ENCODE assay signal across 33 cellular contexts in the genomic region with DNA sequence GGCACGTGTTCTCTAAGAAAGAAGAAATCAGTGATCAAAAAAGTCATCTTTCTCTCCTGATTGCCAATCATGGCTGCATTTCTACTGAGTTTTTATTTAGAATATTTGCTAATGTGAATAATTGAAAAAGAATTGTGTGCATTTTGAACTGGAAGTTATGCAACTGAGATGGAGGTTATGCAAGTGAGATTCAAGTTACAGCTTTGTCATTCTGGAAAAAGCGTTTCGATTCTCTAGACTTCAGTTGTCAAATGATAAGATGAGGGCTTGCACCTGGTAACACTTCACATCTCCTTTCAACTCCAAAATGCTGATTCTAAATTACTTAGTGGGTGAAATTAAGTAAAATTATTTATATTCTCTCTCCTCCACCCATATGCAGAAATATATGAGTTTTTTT. TPM values are rescaled to one million over a fixed set of nuclear protein-coding genes. Genes with fewer than 3 reads are reported as not detected.
DNase-seq lines count a peak whose midpoint lies in the region; ATAC-seq and TF ChIP-seq lines count a peak whose summit lies in the region.
"Had no signal": no experiment of that assay in that cellular context is flagged by ENCODE, and none has a peak within 500 bp of the region (broad histone marks: within the 10 kb centered on the region; RNA-seq: fewer than 3 reads in every experiment).

No MANE protein-coding gene starts in this region.

- 65 to 72% methylated on average over 3 of the region's 3 CpGs for WGBS in esophagus squamous epithelium, 2 donors
- WGBS in upper lobe of left lung, 2 donors, result 68% methylated on average over 3 of the region's 3 CpGs

- ATAC-seq in Right ventricle myocardium inferior (peak; percentile 42), upper lobe of left lung (ENCODE audit: low FRiP score in 2 of 2) (no peak), GM19455 (IDR thresholded peaks at IDR 0.05; ENCODE audit: unreplicated experiment) (no peak)
- ATAC-seq: activated CD4-positive, CD25-positive, alpha-beta regulatory T cell treated with anti-CD3 and anti-CD28 coated beads, Interleukin-2, amount 50 U/mL, for 24 hours; activated naive CD8-positive, alpha-beta T cell treated with anti-CD3 and anti-CD28 coated beads, Interleukin-2, amount 50 U/mL, for 24 hours; lower lobe of right lung; naive thymus-derived CD8-positive, alpha-beta T cell; stimulated activated naive B cell treated with anti-CD40 and anti-IgM and Interleukin-4, amounts not matched to agents 10 μg/mL and 1 μg/mL and 100 μg/mL, for 72 hours; upper lobe of right lung had no signal

- TF ChIP-seq CTCF in right atrium auricular region (IDR thresholded peaks at IDR 0.05), result no peak
- TF ChIP-seq CTCF in cardiac fibroblast (IDR thresholded peaks at IDR 0.05; ENCODE audit: low read depth, low read length), result no peak
- no peak for TF ChIP-seq CTCF in left ventricle myocardium inferior (IDR thresholded peaks at IDR 0.05; ENCODE audit: borderline replicate concordance)
- TF ChIP-seq CTCF in esophagus squamous epithelium (IDR thresholded peaks at IDR 0.05), result no peak
- no peak for TF ChIP-seq CTCF in upper lobe of left lung (IDR thresholded peaks at IDR 0.05)

- H3K27ac ChIP-seq in right atrium auricular region (no peak overlapping the region), left ventricle myocardium inferior (replicated peaks) (peak overlapping the region; percentile 13), esophagus squamous epithelium (no peak overlapping the region), upper lobe of left lung (no peak overlapping the region)
- H3K27ac ChIP-seq: esophagus muscularis mucosa, KMS-11, lower lobe of right lung, skin epidermis, upper lobe of right lung had no signal

- no peak for TF ChIP-seq EP300 in upper lobe of left lung (IDR thresholded peaks at IDR 0.05)

- H3K4me1 ChIP-seq in right atrium auricular region (peaks cover 0 to 6% of the 10 kb centered on the region in 2 donors), left ventricle myocardium inferior (peaks cover 23% of the 10 kb centered on the region), esophagus squamous epithelium (no peaks in the 10 kb centered on the region), upper lobe of left lung (peaks cover 0 to under 1% (median 0%) of the 10 kb centered on the region in 4 donors)
- H3K4me1 ChIP-seq: lower lobe of right lung had no signal

- H3K27me3 ChIP-seq in right atrium auricular region, result no peaks in the 10 kb centered on the region
- no peaks in the 10 kb centered on the region for H3K27me3 ChIP-seq in left ventricle myocardium inferior (ENCODE audit: low read depth)
- H3K27me3 ChIP-seq in esophagus squamous epithelium, result no peaks in the 10 kb centered on the region
- H3K27me3 ChIP-seq in upper lobe of left lung, result no peaks in the 10 kb centered on the region
- H3K27me3 ChIP-seq: esophagus muscularis mucosa, upper lobe of right lung had no signal

- TF ChIP-seq POLR2A in esophagus squamous epithelium (IDR thresholded peaks at IDR 0.05) (no peak), upper lobe of left lung (IDR thresholded peaks at IDR 0.05) (no peak)

- DNase-seq in Right ventricle myocardium inferior (ENCODE audit: missing footprints) (no peak), right atrium auricular region (ENCODE audit: low spot score) (no peak), cardiac fibroblast (ENCODE audit: low read depth in 2 of 2) (peak; percentile 82 to 89), left ventricle myocardium inferior (no peak), stromal cell of bone marrow (ENCODE audit: low read depth) (peak; percentile 13), esophagus squamous epithelium (lab: John Stamatoyannopoulos, UW) (no peak), upper lobe of left lung (no peak)
- DNase-seq: 8988T; activated CD4-positive, alpha-beta memory T cell treated with anti-CD3 and anti-CD28 coated beads for 36 hours; activated CD8-positive, alpha-beta memory T cell treated with anti-CD3 and anti-CD28 coated beads, Interleukin-2, amount 50 U/mL, for 4 hours; activated naive CD4-positive, alpha-beta T cell; activated naive CD8-positive, alpha-beta T cell treated with anti-CD3 and anti-CD28 coated beads, Interleukin-2, amount 50 U/mL, for 24 hours; CD4-positive, alpha-beta memory T cell; cerebellar nuclear complex; glutamatergic neuron; islet precursor cell; lower lobe of right lung; naive thymus-derived CD8-positive, alpha-beta T cell; NCI-H2029 treated with DMSO at 0.1 percent for 48 hours; NCI-H526; nucleus accumbens; SHP77; stimulated activated naive B cell treated with anti-CD40 and anti-IgM and Interleukin-4, amounts not matched to agents 10 μg/mL and 1 μg/mL and 100 μg/mL, for 72 hours; T-helper 2 cell; upper lobe of right lung had no signal

- H3K9me3 ChIP-seq in right atrium auricular region (no peaks in the 10 kb centered on the region), left ventricle myocardium inferior (replicated peaks) (no peaks in the 10 kb centered on the region), esophagus squamous epithelium (no peaks in the 10 kb centered on the region), upper lobe of left lung (no peaks in the 10 kb centered on the region)
- H3K9me3 ChIP-seq: esophagus muscularis mucosa, lower lobe of right lung, upper lobe of right lung had no signal

- H3K4me3 ChIP-seq in right atrium auricular region, result no peak overlapping the region
- H3K4me3 ChIP-seq in cardiac fibroblast (replicated peaks in 1 of 2; ENCODE audit: low read depth in 2 of 2, low read length in 2 of 2), result no peak overlapping the region
- no peak overlapping the region for H3K4me3 ChIP-seq in left ventricle myocardium inferior
- H3K4me3 ChIP-seq in esophagus squamous epithelium, result no peak overlapping the region
- H3K4me3 ChIP-seq in upper lobe of left lung, result no peak overlapping the region
- H3K4me3 ChIP-seq: esophagus muscularis mucosa, lower lobe of right lung, skin epidermis, upper lobe of right lung had no signal

- intact Hi-C loops in Right ventricle myocardium inferior (cut with DNase I) (no loop called here), left ventricle myocardium inferior (cut with micrococcal nuclease) (no loop called here), esophagus squamous epithelium (cut with DNase I) (no loop called here)

- H3K36me3 ChIP-seq in right atrium auricular region (no peaks in the 10 kb centered on the region), left ventricle myocardium inferior (peaks cover 14% of the 10 kb centered on the region), esophagus squamous epithelium (no peaks in the 10 kb centered on the region), upper lobe of left lung (no peaks in the 10 kb centered on the region)
- H3K36me3 ChIP-seq: esophagus muscularis mucosa, lower lobe of right lung, upper lobe of right lung had no signal

RNA-seq across cellular contexts. Expression of a gene that starts 36.4 kb away (rescaled TPM):
- total RNA-seq in Right ventricle myocardium inferior (73.3 TPM), right atrium auricular region (100 to 1,000 TPM in 1 of 2 donors, 10 to 100 TPM in 1; 54.4 to 178 TPM), left ventricle myocardium inferior (89.5 TPM), esophagus squamous epithelium (under 1 TPM in 2 of 4 donors, not detected in 2; 0.57 to 0.67 TPM), upper lobe of left lung (10 to 100 TPM in 3 of 6 donors, 1 to 10 TPM in 2, under 1 TPM in 1; 0.89 to 35.6 (median 11.1) TPM)
- total RNA-seq: activated CD4-positive, alpha-beta memory T cell treated with anti-CD3 and anti-CD28 coated beads for 36 hours; CD4-positive, alpha-beta memory T cell; Daoy; dermis microvascular lymphatic vessel endothelial cell; H4; naive thymus-derived CD8-positive, alpha-beta T cell had no signal

Comparison
In these comparisons a context has a peak if more than half of its experiments do, and no peak if none do; other contexts are left out.
1. DNase-seq: peak in cardiac fibroblast (2 of 2) and stromal cell of bone marrow (single experiment); none in Right ventricle myocardium inferior (single experiment), right atrium auricular region (single experiment), left ventricle myocardium inferior (single experiment), esophagus squamous epithelium (single experiment) and upper lobe of left lung (0 of 2).